8 cellular contexts compared by ENCODE assay signal in the genomic region with DNA sequence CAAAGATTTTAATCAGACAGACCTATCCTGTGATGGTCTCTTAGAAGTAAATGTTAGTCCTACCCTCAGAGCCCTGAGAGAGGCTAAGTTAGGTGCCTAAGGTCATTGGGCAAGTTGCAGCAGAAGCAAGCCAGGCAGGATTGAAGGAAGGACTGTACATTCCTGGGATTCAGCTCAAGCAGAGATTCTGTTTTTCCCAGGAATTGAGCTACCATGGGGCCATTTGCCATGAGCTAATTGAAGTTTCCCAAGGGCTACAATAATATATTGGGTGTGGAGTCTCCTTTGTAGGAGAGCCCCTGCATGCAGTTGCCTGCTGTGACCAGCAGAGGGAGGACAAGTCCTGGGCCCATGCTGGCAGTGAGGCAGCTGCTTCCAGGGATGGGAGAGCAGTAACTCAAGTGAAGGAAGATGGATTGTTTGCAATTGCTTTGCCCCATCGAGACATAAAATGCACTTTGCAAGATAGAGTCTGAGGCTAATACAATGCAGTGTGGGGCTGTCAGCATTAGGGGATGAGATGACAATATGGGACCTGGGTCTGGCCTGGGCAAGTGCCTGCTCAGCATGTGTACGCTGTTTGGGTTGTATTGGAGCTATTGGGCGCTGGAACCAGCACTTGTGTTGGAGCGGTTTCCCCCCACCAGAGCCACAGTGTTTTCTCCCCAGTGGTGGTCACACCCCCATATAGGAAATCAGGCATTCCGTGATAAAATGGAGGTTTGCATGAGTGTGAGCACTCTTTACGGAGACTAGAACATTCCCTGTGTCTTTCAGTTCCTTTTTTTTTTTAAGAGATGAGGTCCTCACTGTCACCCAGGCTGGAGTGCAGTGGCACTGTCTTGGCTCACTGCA. TPM values are rescaled to one million over a fixed set of nuclear protein-coding genes. Genes with fewer than 3 reads are reported as not detected.
DNase-seq lines count a peak whose midpoint lies in the region; ATAC-seq, FAIRE-seq and TF ChIP-seq lines count a peak whose summit lies in the region.

No MANE protein-coding gene starts in this region.

- DNase-seq in 8988T (peak; percentile 86), GM12892 (ENCODE audit: insufficient read length) (peak; percentile 71), KG1 (lab: John Stamatoyannopoulos, UW) (peak; percentile 15), RCC 7860 (ENCODE audit: low spot score) (peak; percentile 30), fibroblast of pulmonary artery (ENCODE audit: low read depth) (peak; percentile 79), stromal cell of bone marrow (ENCODE audit: low read depth) (peak; percentile 43)
- peak; percentile 74 to 76 for DNase-seq in activated T-cell treated with anti-CD3 and anti-CD28 coated beads, Interleukin-2, amount 50 U/mL, for 72 hours

- H3K4me3 ChIP-seq in fibroblast of pulmonary artery (replicated peaks; ENCODE audit: low read depth, low read length) (no peak overlapping the region), neutrophil (ENCODE audit: low read depth in 1 of 2, low read length in 1 of 2) (no peak overlapping the region)

- H3K27ac ChIP-seq in neutrophil = no peak overlapping the region

- TF ChIP-seq CTCF in fibroblast of pulmonary artery (IDR thresholded peaks at IDR 0.05; ENCODE audit: low read length, missing control alignments) (peak; percentile 100), neutrophil (IDR thresholded peaks at IDR 0.05) (peak; percentile 93)

- H3K9me3 ChIP-seq in neutrophil = no peaks in the 10 kb centered on the region

- H3K4me1 Mint-ChIP-seq in activated T-cell treated with anti-CD3 and anti-CD28 coated beads, Interleukin-2, amount 50 U/mL, for 72 hours (ENCODE audit: low read depth) = peaks cover 31% of the 10 kb centered on the region

- H3K36me3 Mint-ChIP-seq in activated T-cell treated with anti-CD3 and anti-CD28 coated beads, Interleukin-2, amount 50 U/mL, for 72 hours (ENCODE audit: insufficient read depth in 2 of 2) = no peaks in the 10 kb centered on the region

- no peaks in the 10 kb centered on the region for H3K27me3 ChIP-seq in neutrophil

- FAIRE-seq in GM12892 (lab: Jason Lieb, UNC) (peak; percentile 88), RCC 7860 (lab: Jason Lieb, UNC) (no peak)

- H3K36me3 ChIP-seq in neutrophil = no peaks in the 10 kb centered on the region

- H3K4me1 ChIP-seq in neutrophil (ENCODE audit: control insufficient read depth in 1 of 2, insufficient read depth in 1 of 2, low read depth in 1 of 2, low read length in 1 of 2) = no peaks in the 10 kb centered on the region

- no peak overlapping the region for H3K4me3 Mint-ChIP-seq in activated T-cell treated with anti-CD3 and anti-CD28 coated beads, Interleukin-2, amount 50 U/mL, for 72 hours

- H3K9me3 Mint-ChIP-seq in activated T-cell treated with anti-CD3 and anti-CD28 coated beads, Interleukin-2, amount 50 U/mL, for 72 hours = no peaks in the 10 kb centered on the region

- TF ChIP-seq POLR2A in GM12892 (IDR thresholded peaks at IDR 0.05; ENCODE audit: low read depth, low read length) = no peak

- no peaks in the 10 kb centered on the region for H3K27me3 Mint-ChIP-seq in activated T-cell treated with anti-CD3 and anti-CD28 coated beads, Interleukin-2, amount 50 U/mL, for 72 hours (ENCODE audit: low read depth)

- peak; percentile 70 to 77 for ATAC-seq in activated T-cell treated with anti-CD3 and anti-CD28 coated beads, Interleukin-2, amount 50 U/mL, for 72 hours (replicated peaks in 1 of 2)

- no peak overlapping the region for H3K27ac Mint-ChIP-seq in activated T-cell treated with anti-CD3 and anti-CD28 coated beads, Interleukin-2, amount 50 U/mL, for 72 hours

RNA-seq across cellular contexts. Expression of gene DNMT3B, which starts 27.9 kb away (rescaled TPM):
- 0.47 TPM for polyA plus RNA-seq in GM12892 (2012; ENCODE audit: missing spikeins)
- total RNA-seq in activated T-cell treated with anti-CD3 and anti-CD28 coated beads, Interleukin-2, amount 50 U/mL, for 72 hours = 1 to 10 TPM; 2.6 to 3.2 TPM

RNA-seq across cellular contexts. Expression of gene MAPRE1, which starts 29.6 kb away (rescaled TPM):
- polyA plus RNA-seq in GM12892 (2012; ENCODE audit: missing spikeins) = 91.9 TPM
- 100 to 1,000 TPM in 1 of 2 donors, 10 to 100 TPM in 1; 94.6 to 100 TPM for total RNA-seq in activated T-cell treated with anti-CD3 and anti-CD28 coated beads, Interleukin-2, amount 50 U/mL, for 72 hours

RNA-seq across cellular contexts. Expression of gene COMMD7, which starts 46.9 kb away (rescaled TPM):
- polyA plus RNA-seq in GM12892 (2012; ENCODE audit: missing spikeins) = 25.1 TPM
- total RNA-seq in activated T-cell treated with anti-CD3 and anti-CD28 coated beads, Interleukin-2, amount 50 U/mL, for 72 hours = 10 to 100 TPM; 51.8 to 62.0 TPM

Comparison
In these comparisons a context has a peak if more than half of its experiments do, and no peak if none do; other contexts are left out.
1. DNase-seq: peak in every context shown above with its lines; median percentile 86 in 8988T; 79 in fibroblast of pulmonary artery; 75 in activated T-cell treated with anti-CD3 and anti-CD28 coated beads, Interleukin-2, amount 50 U/mL, for 72 hours; 71 in GM12892; 43 in stromal cell of bone marrow; 30 in RCC 7860; 15 in KG1.